Comparison of ENCODE assay signal across 21 cellular contexts in genomic region chr3:101375586-101375985, GRCh38. TPM values are rescaled to one million over a fixed set of nuclear protein-coding genes. Genes with fewer than 3 reads are reported as not detected.
DNase-seq lines count a peak whose midpoint lies in the region; ATAC-seq, FAIRE-seq and TF ChIP-seq lines count a peak whose summit lies in the region.
"Had no signal": no experiment of that assay in that cellular context is flagged by ENCODE, and none has a peak within 500 bp of the region (broad histone marks: within the 10 kb centered on the region; RNA-seq: fewer than 3 reads in every experiment).

No MANE protein-coding gene starts in this region.

- in situ Hi-C loops in HepG2 (cut with HindIII; ENCODE audit: extremely low pct_ligation_motif_present, low pct_unique_long_range_greater_than_20kb): no loop called here

- TF ChIP-seq EP300 in HepG2 (IDR thresholded peaks at IDR 0.05; ENCODE audit: low read depth in 2 of 2, low read length in 2 of 2) (no peak), HepG2 (CRISPR knock-in tag; IDR thresholded peaks at IDR 0.05; ENCODE audit: borderline replicate concordance) (no peak)

- H3K4me1 ChIP-seq in liver (ENCODE audit: control insufficient read depth in 4 of 4, insufficient read depth in 4 of 4, low read length in 3 of 4): peaks cover 0 to 5% (median 0%) of the 10 kb centered on the region in 4 donors
- H3K4me1 ChIP-seq in HepG2 (ENCODE audit: insufficient read depth, low read length): peaks cover 7% of the 10 kb centered on the region
- H3K4me1 ChIP-seq in mucosa of descending colon (ENCODE audit: low read depth): no peaks in the 10 kb centered on the region
- H3K4me1 ChIP-seq in tibial artery: peaks cover 0 to 54% (median 16%) of the 10 kb centered on the region in 4 donors

- TF ChIP-seq POLR2A in HepG2 (IDR thresholded peaks at IDR 0.05; ENCODE audit: insufficient read depth in 1 of 2, low read depth in 2 of 2, low read length in 2 of 2): no peak

- H3K9me3 ChIP-seq in liver (ENCODE audit: control insufficient read depth in 4 of 4, low read length in 3 of 4): no peaks in the 10 kb centered on the region
- H3K9me3 ChIP-seq in HepG2 (ENCODE audit: low read length): no peaks in the 10 kb centered on the region
- no peaks in the 10 kb centered on the region for H3K9me3 ChIP-seq in T-helper 17 cell (ENCODE audit: control insufficient read depth, low read length, poor library complexity, severe bottlenecking)
- H3K9me3 ChIP-seq in mucosa of descending colon: no peaks in the 10 kb centered on the region
- no peaks in the 10 kb centered on the region for H3K9me3 ChIP-seq in tibial artery
- H3K9me3 ChIP-seq: Caco-2 had no signal

- TF ChIP-seq CTCF in liver (IDR thresholded peaks at IDR 0.05; ENCODE audit: low read depth, low read length, missing input control) (no peak), HepG2 (CRISPR knock-in tag; IDR thresholded peaks at IDR 0.05) (no peak), mucosa of descending colon (IDR thresholded peaks at IDR 0.05) (no peak), tibial artery (IDR thresholded peaks at IDR 0.05) (no peak), RWPE1 (conservative IDR thresholded peaks at IDR 0.05; ENCODE audit: low read depth) (no peak)

- H3K9ac ChIP-seq in liver (ENCODE audit: low read depth in 1 of 2, low read length in 2 of 2): no peak overlapping the region
- no peak overlapping the region for H3K9ac ChIP-seq in HepG2 (ENCODE audit: insufficient read depth, low read depth, low read length)
- H3K9ac ChIP-seq: BLaER1 treated with 17β-estradiol and CSF1 and Interleukin-3, amounts not matched to agents 10 nM and 100 nM had no signal

- H3K36me3 ChIP-seq in liver (ENCODE audit: control insufficient read depth in 4 of 4, insufficient read depth in 3 of 4, low read depth in 1 of 4, low read length in 3 of 4): peaks cover 0 to 3% (median 0%) of the 10 kb centered on the region in 4 donors
- no peaks in the 10 kb centered on the region for H3K36me3 ChIP-seq in HepG2 (replicated peaks in 1 of 2; ENCODE audit: control insufficient read depth in 1 of 2, insufficient read depth in 2 of 2, low read length in 2 of 2)
- no peaks in the 10 kb centered on the region for H3K36me3 ChIP-seq in mucosa of descending colon (ENCODE audit: low read depth)
- no peaks in the 10 kb centered on the region for H3K36me3 ChIP-seq in tibial artery

- no peak for FAIRE-seq in HepG2 (lab: Jason Lieb, UNC)
- FAIRE-seq: D721Med, G401.6, GM12892, GM18507 had no signal

- H3K79me2 ChIP-seq in HepG2 (ENCODE audit: insufficient read depth, low read length): no peaks in the 10 kb centered on the region

- H3K27ac ChIP-seq in liver (ENCODE audit: low read depth in 1 of 2, low read length in 2 of 2) (no peak overlapping the region), HepG2 (ENCODE audit: extremely low read length, insufficient read depth, low read length) (no peak overlapping the region), tibial artery (peak overlapping the region; percentile 65 to 81), RWPE1 (no peak overlapping the region)
- H3K27ac ChIP-seq: BLaER1 treated with 17β-estradiol and CSF1 and Interleukin-3, amounts not matched to agents 10 nM and 100 nM had no signal

- ATAC-seq in HepG2 (no peak), T-helper 17 cell (no peak), mucosa of descending colon (peak; percentile 85), GM21360 (IDR thresholded peaks at IDR 0.05; ENCODE audit: unreplicated experiment) (no peak)
- ATAC-seq: GM23338, HCT116 had no signal

- H3K4me2 ChIP-seq in HepG2 (ENCODE audit: low read depth, low read length): no peak overlapping the region
- H3K4me2 ChIP-seq: BLaER1 treated with 17β-estradiol and CSF1 and Interleukin-3, amounts not matched to agents 10 nM and 100 nM; GM23338 had no signal

- BruUV-seq in HepG2 (replicated peaks; lab: Mats Ljungman, UMichigan): no TSS peak

- CTCF ChIA-PET in HepG2 (lab: Yijun Ruan, JAX; ENCODE audit: low intra/inter-chr PET ratio, low total read pairs) (no interaction called here), RWPE1 (lab: Yijun Ruan, JAX) (interaction anchor here (0.7 kb wide), 1 partner anchor 101 kb away, joined by 3 read pairs; no protein-coding TSS in a partner anchor)

- peaks cover 6% of the 10 kb centered on the region for H3K36me3 Mint-ChIP-seq in T-helper 17 cell (ENCODE audit: low read depth)

- no peak overlapping the region for H3K4me3 Mint-ChIP-seq in T-helper 17 cell
- H3K4me3 Mint-ChIP-seq: B cell, GM23338, HFFc6 had no signal

- H3K4me3 ChIP-seq in liver (ENCODE audit: low read depth in 1 of 3, low read length in 3 of 3) (no peak overlapping the region), HepG2 (replicated peaks in 1 of 3; ENCODE audit: insufficient read depth in 1 of 3, low read depth in 2 of 3, low read length in 3 of 3) (no peak overlapping the region), mucosa of descending colon (no peak overlapping the region), tibial artery (no peak overlapping the region)
- H3K4me3 ChIP-seq: BLaER1 treated with 17β-estradiol and CSF1 and Interleukin-3, amounts not matched to agents 10 nM and 100 nM; GM23338 had no signal

- intact Hi-C loops in HepG2 (cut with micrococcal nuclease; ENCODE audit: unreplicated experiment): no loop called here
- intact Hi-C loops in mucosa of descending colon (cut with DNase I, micrococcal nuclease): no loop called here
- intact Hi-C loops in tibial artery (cut with DNase I; ENCODE audit: low total_unique reads): no loop called here

- peak overlapping the region; percentile 6 for H3K27ac Mint-ChIP-seq in T-helper 17 cell
- H3K27ac Mint-ChIP-seq: B cell, GM23338, HFFc6 had no signal

- POLR2A ChIA-PET in HepG2 (lab: Yijun Ruan, JAX): no interaction called here
- POLR2A ChIA-PET in RWPE1 (lab: Yijun Ruan, JAX; ENCODE audit: low non-redundant PET): no interaction called here

- no peaks in the 10 kb centered on the region for H3K27me3 ChIP-seq in liver (ENCODE audit: control insufficient read depth in 4 of 4, insufficient read depth in 4 of 4, low read length in 3 of 4)
- H3K27me3 ChIP-seq in HepG2 (ENCODE audit: control insufficient read depth in 1 of 2, insufficient read depth in 2 of 2, low read length in 2 of 2): no peaks in the 10 kb centered on the region
- H3K27me3 ChIP-seq in tibial artery: no peaks in the 10 kb centered on the region
- H3K27me3 ChIP-seq: BLaER1 treated with 17β-estradiol and CSF1 and Interleukin-3, amounts not matched to agents 10 nM and 100 nM had no signal

- no peak for TF ChIP-seq RAD21 in liver (IDR thresholded peaks at IDR 0.05)
- TF ChIP-seq RAD21 in HepG2 (CRISPR knock-in tag; IDR thresholded peaks at IDR 0.05): no peak

- DNase-seq in HepG2 (ENCODE audit: low spot score) (no peak), T-helper 17 cell (no peak), mucosa of descending colon (no peak), tibial artery (no peak), GF-D8 (lab: John Stamatoyannopoulos, UW) (no peak), RWPE1 (ENCODE audit: low spot score) (no peak)
- DNase-seq: 8988T, Caco-2, H7, HFFc6 had no signal

- peaks cover 35% of the 10 kb centered on the region for H3K4me1 Mint-ChIP-seq in T-helper 17 cell
- H3K4me1 Mint-ChIP-seq: GM23338 had no signal

- H2AFZ ChIP-seq in HepG2 (ENCODE audit: low read length): no peak overlapping the region
- H2AFZ ChIP-seq: GM23338 had no signal

- H4K20me1 ChIP-seq in HepG2 (ENCODE audit: insufficient read depth, low read length): no peaks in the 10 kb centered on the region
- H4K20me1 ChIP-seq: BLaER1 treated with 17β-estradiol and CSF1 and Interleukin-3, amounts not matched to agents 10 nM and 100 nM had no signal

- no peaks in the 10 kb centered on the region for H3K27me3 Mint-ChIP-seq in T-helper 17 cell
- H3K27me3 Mint-ChIP-seq: B cell had no signal

TF ChIP-seq in liver, 16 proteins besides CTCF, POLR2A, EP300 and RAD21:
- TF ChIP-seq HNF4G (IDR thresholded peaks at IDR 0.05): no peak
- TF ChIP-seq HNF4A (conservative IDR thresholded peaks at IDR 0.05): peak; percentile 7 to 28

TF ChIP-seq in HepG2, 621 proteins besides CTCF, POLR2A, EP300 and RAD21 (continues in another document):
- no peak for TF ChIP-seq HDAC1 (CRISPR knock-in tag; IDR thresholded peaks at IDR 0.05)
- no peak for TF ChIP-seq ZNF691 (CRISPR knock-in tag; IDR thresholded peaks at IDR 0.05; ENCODE audit: borderline replicate concordance, low read depth)
- no peak for TF ChIP-seq KDM3A (CRISPR knock-in tag; IDR thresholded peaks at IDR 0.05; ENCODE audit: low read depth)
- no peak for TF ChIP-seq NFE2 (CRISPR knock-in tag; IDR thresholded peaks at IDR 0.05)

RNA-seq across cellular contexts. Expression of gene IMPG2, which starts 55.2 kb away (rescaled TPM):
- total RNA-seq in liver (under 1 TPM; 0.25 to 0.37 TPM), HepG2 (2016; rRNA removed; fragmentation: Illumina TruSeq; extraction: Trizol) (0.02 TPM in 1 of 2 replicates, not detected in the other), T-helper 17 cell (under 1 TPM; 0.45 to 0.47 TPM), mucosa of descending colon (under 1 TPM; 0.09 to 0.22 (median 0.12) TPM)
- polyA plus RNA-seq in liver (under 1 TPM in 1 of 2 donors, not detected in 1; 0.01 TPM), HepG2 (2011; rRNA removed) (0.03 and 0.07 TPM in 2 replicates)
- total RNA-seq in HepG2 (2016; cell fraction: cytosol; rRNA removed; fragmentation: Illumina TruSeq; extraction: Trizol; ENCODE audit: low read depth): 0.09 and 0.10 TPM in 2 replicates
- total RNA-seq in HepG2 (2016; cell fraction: insoluble cytoplasmic fraction; rRNA removed; fragmentation: Illumina TruSeq; extraction: Trizol): 0.01 and 0.02 TPM in 2 replicates
- 0.03 and 0.06 TPM in 2 replicates for total RNA-seq in HepG2 (2016; cell fraction: membrane; rRNA removed; fragmentation: Illumina TruSeq; extraction: Trizol)
- 0.09 TPM in 2 replicates for total RNA-seq in HepG2 (2016; cell fraction: nucleus; rRNA removed; fragmentation: Illumina TruSeq; extraction: Trizol)
- 0.01 TPM in 2 replicates for polyA plus RNA-seq in HepG2 (2011; cell fraction: cytosol; rRNA removed)
- polyA plus RNA-seq in HepG2 (2011; cell fraction: nucleus; rRNA removed): 0.10 and 0.16 TPM in 2 replicates
- not detected in 2 replicates for polyA plus RNA-seq in HepG2 (2012)
- polyA plus RNA-seq in HepG2 (2016; cell fraction: cytosol; fragmentation: Illumina TruSeq; extraction: Trizol; ENCODE audit: low read depth): not detected in 2 replicates
- polyA plus RNA-seq in HepG2 (2016; cell fraction: insoluble cytoplasmic fraction; fragmentation: Illumina TruSeq; extraction: Trizol; ENCODE audit: low read depth): not detected in 2 replicates
- not detected in 2 replicates for polyA plus RNA-seq in HepG2 (2016; cell fraction: membrane; fragmentation: Illumina TruSeq; extraction: Trizol; ENCODE audit: low read depth)
- polyA plus RNA-seq in HepG2 (2016; cell fraction: nucleus; fragmentation: Illumina TruSeq; extraction: Trizol; ENCODE audit: insufficient read depth, low read depth): not detected in 2 replicates
- polyA minus RNA-seq in HepG2 (2011; rRNA and poly(A)+ RNA removed; ENCODE audit: low replicate concordance): 0.02 TPM in 1 of 2 replicates, not detected in the other
- 0.10 TPM in 1 of 2 replicates, not detected in the other for polyA minus RNA-seq in HepG2 (2011; cell fraction: cytosol; rRNA and poly(A)+ RNA removed)
- polyA minus RNA-seq in HepG2 (2011; cell fraction: nucleus; rRNA and poly(A)+ RNA removed): 0.64 and 0.75 TPM in 2 replicates
- total RNA-seq: Caco-2, GM23338, HT-29 had no signal
- polyA plus RNA-seq: GM23338 had no signal

Comparison
In these comparisons a context has a peak if more than half of its experiments do, and no peak if none do; other contexts are left out.
1. H3K27ac ChIP-seq: peak in tibial artery (2 of 2); none in liver (0 of 2), HepG2 (single experiment) and RWPE1 (single experiment).